In genomic region chr6:170114956-170115855, GRCh38 we compare ENCODE assay signal across 14 cellular contexts.
DNase-seq lines count a peak whose midpoint lies in the region; ATAC-seq, FAIRE-seq and TF ChIP-seq lines count a peak whose summit lies in the region.
"Had no signal": no experiment of that assay in that cellular context is flagged by ENCODE, and none has a peak within 500 bp of the region (broad histone marks: within the 10 kb centered on the region; RNA-seq: fewer than 3 reads in every experiment).

No MANE protein-coding gene starts in this region.

- H3K36me3 ChIP-seq in HepG2 (replicated peaks in 1 of 2; ENCODE audit: control insufficient read depth in 1 of 2, insufficient read depth in 2 of 2, low read length in 2 of 2): no peaks in the 10 kb centered on the region
- no peaks in the 10 kb centered on the region for H3K36me3 ChIP-seq in testis (ENCODE audit: low read depth, missing control alignments)
- H3K36me3 ChIP-seq: brain microvascular endothelial cell, MG63 had no signal

- no peak for TF ChIP-seq CTCF in HepG2 (CRISPR knock-in tag; IDR thresholded peaks at IDR 0.05)
- TF ChIP-seq CTCF in testis (IDR thresholded peaks at IDR 0.05): no peak

- ATAC-seq in HepG2: peak; percentile 24; the same call in 1 of the 3 replicates
- no peak for ATAC-seq in GM18519 (IDR thresholded peaks at IDR 0.05; ENCODE audit: low FRiP score, unreplicated experiment)
- ATAC-seq: left colon; stimulated activated effector memory CD8-positive, alpha-beta T cell treated with anti-CD3 and anti-CD28 coated beads, Interleukin-12 subunit alpha, Interleukin-12 subunit beta, amount 100 ng/mL, for 72 hours had no signal

- H3K79me2 ChIP-seq in HepG2 (ENCODE audit: insufficient read depth, low read length): no peaks in the 10 kb centered on the region

- no peaks in the 10 kb centered on the region for H3K4me1 ChIP-seq in HepG2 (ENCODE audit: insufficient read depth, low read length)
- peaks cover 12% of the 10 kb centered on the region for H3K4me1 ChIP-seq in testis

- peak; percentile 29 for DNase-seq in activated CD8-positive, alpha-beta memory T cell treated with anti-CD3 and anti-CD28 coated beads, Interleukin-2, amount 50 U/mL, for 48 hours
- no peak for DNase-seq in activated CD8-positive, alpha-beta memory T cell treated with anti-CD3 and anti-CD28 coated beads, Interleukin-2, amount 50 U/mL, for 4 hours
- DNase-seq in NCI-H2171 treated with DMSO at 0.1 percent for 48 hours (lab: John Stamatoyannopoulos, UW): peak; percentile 55
- no peak for DNase-seq in HepG2 (ENCODE audit: low spot score)
- peak; percentile 74 for DNase-seq in testis
- no peak for DNase-seq in NCI-H2227 (lab: John Stamatoyannopoulos, UW; ENCODE audit: unreplicated experiment)
- no peak for DNase-seq in NCI-H1694 (lab: John Stamatoyannopoulos, UW)
- DNase-seq: brain microvascular endothelial cell, GM23248, MG63 had no signal

- CTCF ChIA-PET in HepG2 (lab: Yijun Ruan, JAX; ENCODE audit: low intra/inter-chr PET ratio, low total read pairs): no interaction called here

- in situ Hi-C loops in HepG2 (cut with HindIII; ENCODE audit: extremely low pct_ligation_motif_present, low pct_unique_long_range_greater_than_20kb): no loop called here

- BruUV-seq in HepG2 (replicated peaks; lab: Mats Ljungman, UMichigan): no TSS peak

- WGBS in HepG2 (ENCODE audit: low lambda C conversion rate): 2% methylated on average over 11 of the region's 15 CpGs
- 42 to 50% methylated on average over 11 to 15 of the region's 15 CpGs for WGBS in testis, 2 donors

- POLR2A ChIA-PET in HepG2 (lab: Yijun Ruan, JAX): no interaction called here

- H3K27me3 ChIP-seq in HepG2 (ENCODE audit: control insufficient read depth in 1 of 2, insufficient read depth in 2 of 2, low read length in 2 of 2): peaks cover 9 to 53% of the 10 kb centered on the region in 2 experiments
- H3K27me3 ChIP-seq in testis: no peaks in the 10 kb centered on the region
- H3K27me3 ChIP-seq: brain microvascular endothelial cell, MG63 had no signal

- TF ChIP-seq EP300 in HepG2 (IDR thresholded peaks at IDR 0.05; ENCODE audit: low read depth in 2 of 2, low read length in 2 of 2) (no peak), HepG2 (CRISPR knock-in tag; IDR thresholded peaks at IDR 0.05; ENCODE audit: borderline replicate concordance) (no peak)

- no peak overlapping the region for H2AFZ ChIP-seq in HepG2 (ENCODE audit: low read length)
- H2AFZ ChIP-seq: GM23248 had no signal

- H3K4me2 ChIP-seq in HepG2 (ENCODE audit: low read depth, low read length): no peak overlapping the region

- TF ChIP-seq POLR2A in HepG2 (IDR thresholded peaks at IDR 0.05; ENCODE audit: insufficient read depth in 1 of 2, low read depth in 2 of 2, low read length in 2 of 2) (no peak), testis (IDR thresholded peaks at IDR 0.05) (no peak)

- TF ChIP-seq RAD21 in HepG2 (CRISPR knock-in tag; IDR thresholded peaks at IDR 0.05): no peak

- no peaks in the 10 kb centered on the region; the same call in 1 of the 2 replicates for H4K20me1 ChIP-seq in HepG2 (ENCODE audit: insufficient read depth, low read length)

- no peak overlapping the region for H3K27ac ChIP-seq in HepG2 (ENCODE audit: extremely low read length, insufficient read depth, low read length)
- peak overlapping the region in 1 of 2 donors; percentile 5 for H3K27ac ChIP-seq in testis
- H3K27ac ChIP-seq: brain microvascular endothelial cell, GM23248 had no signal

- no peak for FAIRE-seq in HepG2 (lab: Jason Lieb, UNC)
- FAIRE-seq: endothelial cell of umbilical vein had no signal

- intact Hi-C loops in HepG2 (cut with micrococcal nuclease; ENCODE audit: unreplicated experiment) (no loop called here), testis (cut with DNase I; ENCODE audit: low total_unique reads) (no loop called here)

- H3K9me3 ChIP-seq in HepG2 (ENCODE audit: low read length) (peaks cover 6% of the 10 kb centered on the region), testis (no peaks in the 10 kb centered on the region)

- H3K9ac ChIP-seq in HepG2 (ENCODE audit: insufficient read depth, low read depth, low read length): no peak overlapping the region
- H3K9ac ChIP-seq: GM23248 had no signal

- no peak overlapping the region for H3K4me3 ChIP-seq in HepG2 (replicated peaks in 1 of 3; ENCODE audit: insufficient read depth in 1 of 3, low read depth in 2 of 3, low read length in 3 of 3)
- no peak overlapping the region for H3K4me3 ChIP-seq in testis
- H3K4me3 ChIP-seq: GM23248, MG63 had no signal

TF ChIP-seq in HepG2, 621 proteins besides CTCF, POLR2A, EP300 and RAD21:
- TF ChIP-seq ZSCAN25 (CRISPR knock-in tag; IDR thresholded peaks at IDR 0.05): no peak
- TF ChIP-seq RFX3 (CRISPR knock-in tag; IDR thresholded peaks at IDR 0.05): no peak
- no peak for TF ChIP-seq ARHGAP35 (CRISPR knock-in tag; IDR thresholded peaks at IDR 0.05; ENCODE audit: borderline replicate concordance)
- TF ChIP-seq MAFF (IDR thresholded peaks at IDR 0.05; ENCODE audit: low read depth, low read length): peak; percentile 38; the same call in 1 of the 2 replicates
- no peak for TF ChIP-seq STAT6 (CRISPR knock-in tag; IDR thresholded peaks at IDR 0.05; ENCODE audit: borderline replicate concordance)
- no peak for TF ChIP-seq ZBTB2 (CRISPR knock-in tag; IDR thresholded peaks at IDR 0.05; ENCODE audit: low read depth)
- TF ChIP-seq MAFK (conservative IDR thresholded peaks at IDR 0.05 in 1 of 2, IDR thresholded peaks at IDR 0.05 in 1 of 2; ENCODE audit: low read length in 2 of 2): peak; percentile 56 to 68

Comparison
In these comparisons a context has a peak if more than half of its experiments do, and no peak if none do; other contexts are left out.
1. DNase-seq: peak in activated CD8-positive, alpha-beta memory T cell treated with anti-CD3 and anti-CD28 coated beads, Interleukin-2, amount 50 U/mL, for 48 hours (single experiment), NCI-H2171 treated with DMSO at 0.1 percent for 48 hours (single experiment) and testis (single experiment); none in activated CD8-positive, alpha-beta memory T cell treated with anti-CD3 and anti-CD28 coated beads, Interleukin-2, amount 50 U/mL, for 4 hours (single experiment), HepG2 (single experiment), NCI-H2227 (single experiment) and NCI-H1694 (single experiment).